In genomic region chr2:44802409-44803099, GRCh38 we compare ENCODE assay signal across 1 cellular context.
TF ChIP-seq lines count a peak whose summit lies in the region.

No MANE protein-coding gene starts in this region.

TF ChIP-seq in H1, 55 proteins besides CTCF, POLR2A, EP300 and RAD21 (continued from another document):
- TF ChIP-seq CHD7 (IDR thresholded peaks at IDR 0.05; ENCODE audit: insufficient replicate concordance, low read length) = peak; percentile 75
- no peak for TF ChIP-seq CHD2 (IDR thresholded peaks at IDR 0.05; ENCODE audit: low read length)
- TF ChIP-seq GTF2F1 (IDR thresholded peaks at IDR 0.05; ENCODE audit: borderline replicate concordance, low read depth, low read length) = 0 out of 2 replicates have a peak, but pooled peaks have one; percentile 17
- no peak for TF ChIP-seq ZNF274 (IDR thresholded peaks at IDR 0.05; ENCODE audit: borderline replicate concordance, extremely low read depth, low read length)
- TF ChIP-seq KDM4A (IDR thresholded peaks at IDR 0.05; ENCODE audit: low read depth, low read length, severe bottlenecking) = peak; percentile 52
- TF ChIP-seq ASH2L (IDR thresholded peaks at IDR 0.05; ENCODE audit: low read length) = peak; percentile 53
- TF ChIP-seq SUZ12 (IDR thresholded peaks at IDR 0.05; ENCODE audit: low read length) = no peak
- peak; percentile 78 for TF ChIP-seq RBBP5 (IDR thresholded peaks at IDR 0.05; ENCODE audit: borderline replicate concordance, low read depth, low read length)
- no peak for TF ChIP-seq JUN (IDR thresholded peaks at IDR 0.05; ENCODE audit: low read depth, low read length)
- peak; percentile 74 for TF ChIP-seq TAF7 (optimal IDR thresholded peaks at IDR 0.05; ENCODE audit: borderline replicate concordance, low read depth, low read length)
- no peak for TF ChIP-seq RNF2 (IDR thresholded peaks at IDR 0.05; ENCODE audit: borderline replicate concordance, low read depth, low read length, missing control alignments, poor library complexity, severe bottlenecking)
- TF ChIP-seq BACH1 (IDR thresholded peaks at IDR 0.05; ENCODE audit: low read length) = no peak
- peak; percentile 84; the same call in 1 of the 2 replicates for TF ChIP-seq TCF12 (IDR thresholded peaks at IDR 0.05; ENCODE audit: low read depth, low read length)
- no peak for TF ChIP-seq SIRT6 (IDR thresholded peaks at IDR 0.05; ENCODE audit: low read length)
- no peak for TF ChIP-seq KDM5A (IDR thresholded peaks at IDR 0.05; ENCODE audit: low read length)
- no peak for TF ChIP-seq YY1 (IDR thresholded peaks at IDR 0.05; ENCODE audit: low read depth, low read length)
- TF ChIP-seq CBX5 (IDR thresholded peaks at IDR 0.05; ENCODE audit: low read depth, low read length) = no peak
- TF ChIP-seq SP4 (IDR thresholded peaks at IDR 0.05; ENCODE audit: low read length) = no peak
- peak; percentile 62; the same call in 1 of the 2 replicates for TF ChIP-seq KDM1A (IDR thresholded peaks at IDR 0.05; ENCODE audit: borderline replicate concordance, low read length)
- peak; percentile 75 to 81 for TF ChIP-seq BCL11A (IDR thresholded peaks at IDR 0.05; ENCODE audit: low read depth in 2 of 2, low read length in 2 of 2)
- no peak for TF ChIP-seq EZH2 (IDR thresholded peaks at IDR 0.05; ENCODE audit: low read depth, low read length, severe bottlenecking)
- TF ChIP-seq SP1 (IDR thresholded peaks at IDR 0.05; ENCODE audit: low read depth, low read length) = peak; percentile 83
- peak; percentile 38; the same call in 1 of the 2 replicates for TF ChIP-seq EGR1 (IDR thresholded peaks at IDR 0.05; ENCODE audit: borderline replicate concordance, low read depth, low read length)
- TF ChIP-seq POLR2AphosphoS5 (IDR thresholded peaks at IDR 0.05; ENCODE audit: low read depth, low read length) = peak; percentile 61
- TF ChIP-seq NRF1 (IDR thresholded peaks at IDR 0.05; ENCODE audit: low read depth, low read length) = no peak
- no peak for TF ChIP-seq SAP30 (IDR thresholded peaks at IDR 0.05; ENCODE audit: insufficient read depth, insufficient replicate concordance, low read length)
- no peak for TF ChIP-seq RFX5 (IDR thresholded peaks at IDR 0.05; ENCODE audit: borderline replicate concordance, low read depth, low read length)
- no peak for TF ChIP-seq MAFK (IDR thresholded peaks at IDR 0.05; ENCODE audit: low read depth, low read length)
- no peak for TF ChIP-seq HDAC6 (IDR thresholded peaks at IDR 0.05; ENCODE audit: low read depth, low read length)
- no peak for TF ChIP-seq SP2 (IDR thresholded peaks at IDR 0.05; ENCODE audit: low read length)
- TF ChIP-seq NANOG (IDR thresholded peaks at IDR 0.05; ENCODE audit: insufficient read depth, low read depth, low read length, poor library complexity, severe bottlenecking) = peak; percentile 100
- TF ChIP-seq CEBPB (IDR thresholded peaks at IDR 0.05; ENCODE audit: low read depth, low read length) = no peak
- no peak for TF ChIP-seq BRCA1 (IDR thresholded peaks at IDR 0.05; ENCODE audit: low read depth, low read length)
- peak; percentile 46; the same call in 1 of the 2 replicates for TF ChIP-seq TAF1 (IDR thresholded peaks at IDR 0.05; ENCODE audit: low read depth, low read length)
- TF ChIP-seq, protein P1, sequence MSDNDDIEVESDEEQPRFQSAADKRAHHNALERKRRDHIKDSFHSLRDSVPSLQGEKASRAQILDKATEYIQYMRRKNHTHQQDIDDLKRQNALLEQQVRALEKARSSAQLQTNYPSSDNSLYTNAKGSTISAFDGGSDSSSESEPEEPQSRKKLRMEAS (IDR thresholded peaks at IDR 0.05) = no peak
- TF ChIP-seq PHF8 (conservative IDR thresholded peaks at IDR 0.05; ENCODE audit: low read depth, low read length) = no peak; the same call in 1 of the 2 replicates
- no peak for TF ChIP-seq GABPA (IDR thresholded peaks at IDR 0.05; ENCODE audit: borderline replicate concordance, insufficient read depth, low read length)
- no peak for TF ChIP-seq SIN3A (conservative IDR thresholded peaks at IDR 0.05 in 1 of 2, IDR thresholded peaks at IDR 0.05 in 1 of 2; ENCODE audit: low read depth in 1 of 2, low read length in 2 of 2)
- TF ChIP-seq CHD1 (IDR thresholded peaks at IDR 0.05; ENCODE audit: low read depth, low read length) = no peak
- peak; percentile 24; the same call in 1 of the 2 replicates for TF ChIP-seq SRF (IDR thresholded peaks at IDR 0.05; ENCODE audit: low read depth, low read length)
- peak; percentile 5; the same call in 1 of the 2 replicates for TF ChIP-seq JUND (IDR thresholded peaks at IDR 0.05; ENCODE audit: low read length)
- no peak for TF ChIP-seq CBX8 (IDR thresholded peaks at IDR 0.05; ENCODE audit: borderline replicate concordance, low read depth, low read length)
- TF ChIP-seq POU5F1 (IDR thresholded peaks at IDR 0.05; ENCODE audit: low read depth, low read length) = peak; percentile 58; the same call in 1 of the 2 replicates
- TF ChIP-seq CREB1 (IDR thresholded peaks at IDR 0.05) = no peak
- TF ChIP-seq, protein P2, sequence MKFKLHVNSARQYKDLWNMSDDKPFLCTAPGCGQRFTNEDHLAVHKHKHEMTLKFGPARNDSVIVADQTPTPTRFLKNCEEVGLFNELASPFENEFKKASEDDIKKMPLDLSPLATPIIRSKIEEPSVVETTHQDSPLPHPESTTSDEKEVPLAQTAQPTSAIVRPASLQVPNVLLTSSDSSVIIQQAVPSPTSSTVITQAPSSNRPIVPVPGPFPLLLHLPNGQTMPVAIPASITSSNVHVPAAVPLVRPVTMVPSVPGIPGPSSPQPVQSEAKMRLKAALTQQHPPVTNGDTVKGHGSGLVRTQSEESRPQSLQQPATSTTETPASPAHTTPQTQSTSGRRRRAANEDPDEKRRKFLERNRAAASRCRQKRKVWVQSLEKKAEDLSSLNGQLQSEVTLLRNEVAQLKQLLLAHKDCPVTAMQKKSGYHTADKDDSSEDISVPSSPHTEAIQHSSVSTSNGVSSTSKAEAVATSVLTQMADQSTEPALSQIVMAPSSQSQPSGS (IDR thresholded peaks at IDR 0.05; ENCODE audit: low read length) = no peak
- peak in 1 of 2 experiments; percentile 93; a peak in 1 of 4 replicates for TF ChIP-seq HDAC2 (IDR thresholded peaks at IDR 0.05; ENCODE audit: borderline replicate concordance in 1 of 2, low read depth in 2 of 2, low read length in 2 of 2)
- TF ChIP-seq CTBP2 (IDR thresholded peaks at IDR 0.05; ENCODE audit: borderline replicate concordance, insufficient read depth, insufficient read length, low read length) = peak; percentile 94
- TF ChIP-seq SIX5 (IDR thresholded peaks at IDR 0.05; ENCODE audit: low read depth, low read length) = no peak
TF ChIP-seq in H1: peak in this region for 21.
